1 cellular context compared by ENCODE assay signal in the genomic region with DNA sequence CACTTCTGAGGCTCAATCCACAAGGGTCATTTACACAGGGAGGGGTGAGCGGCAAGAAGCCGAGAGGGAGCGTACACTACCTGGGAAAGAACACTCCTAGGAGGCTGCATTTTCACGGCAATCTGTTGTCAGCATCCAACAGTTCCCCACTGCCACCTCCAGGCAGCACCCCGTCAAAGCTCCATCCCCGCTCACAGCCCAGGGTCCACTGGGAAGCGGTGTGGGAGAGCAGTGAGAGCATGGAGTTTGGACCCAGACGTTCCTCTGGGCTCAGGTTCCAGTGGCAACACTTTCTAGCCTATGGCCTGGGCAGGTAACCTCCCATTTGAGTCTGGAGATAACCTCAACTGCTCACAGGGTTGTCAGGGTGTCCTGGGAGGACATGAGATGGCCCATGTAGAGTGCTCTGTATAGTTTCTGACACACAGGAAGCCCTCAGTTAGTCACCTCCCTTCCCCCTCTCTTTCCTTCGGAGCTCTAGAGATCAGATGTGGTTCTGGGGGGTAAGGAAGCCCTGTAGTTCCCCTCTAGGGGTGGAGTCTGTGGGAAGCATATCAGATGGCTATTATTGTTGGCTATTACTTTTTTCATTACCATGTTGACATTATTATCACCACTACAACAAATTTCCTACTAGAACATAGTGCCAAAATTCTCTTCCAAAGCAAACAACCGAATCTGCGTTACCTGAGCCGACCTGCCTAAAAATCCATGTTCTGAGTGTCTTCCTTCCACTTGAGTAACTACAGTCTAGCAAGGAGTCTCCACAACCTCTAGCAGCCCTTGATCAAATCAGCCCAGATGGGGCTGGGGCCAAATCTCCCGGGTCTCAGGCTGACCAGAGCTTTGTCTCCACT.
A peak's percentile ranks its signal among the peaks of the same experiment; 100 is the strongest.
TF ChIP-seq lines count a peak whose summit lies in the region.

No MANE protein-coding gene starts in this region.

TF ChIP-seq in HepG2, 621 proteins besides CTCF, POLR2A, EP300 and RAD21 (continued from another document and continues in another):
- TF ChIP-seq KIAA2018 (CRISPR knock-in tag; IDR thresholded peaks at IDR 0.05; ENCODE audit: borderline replicate concordance) (no peak), BORCS8-MEF2B (CRISPR knock-in tag; IDR thresholded peaks at IDR 0.05) (no peak; the same call in 1 of the 2 replicates), PRDM4 (CRISPR knock-in tag; IDR thresholded peaks at IDR 0.05; ENCODE audit: borderline replicate concordance) (no peak), KAT7 (CRISPR knock-in tag; IDR thresholded peaks at IDR 0.05; ENCODE audit: borderline replicate concordance) (no peak), HOXA7 (CRISPR knock-in tag; IDR thresholded peaks at IDR 0.05) (no peak), SKIL (CRISPR knock-in tag; IDR thresholded peaks at IDR 0.05; ENCODE audit: borderline replicate concordance) (no peak), ZNF142 (CRISPR knock-in tag; IDR thresholded peaks at IDR 0.05) (no peak), ZNF136 (CRISPR knock-in tag; IDR thresholded peaks at IDR 0.05; ENCODE audit: low read depth) (no peak), ELF4 (CRISPR knock-in tag; IDR thresholded peaks at IDR 0.05; ENCODE audit: borderline replicate concordance) (no peak), PRMT3 (CRISPR knock-in tag; IDR thresholded peaks at IDR 0.05; ENCODE audit: borderline replicate concordance, low read depth) (no peak), CCDC6 (CRISPR knock-in tag; IDR thresholded peaks at IDR 0.05) (no peak), RARG (CRISPR knock-in tag; IDR thresholded peaks at IDR 0.05; ENCODE audit: low read depth) (no peak)
- TF ChIP-seq, protein P1, sequence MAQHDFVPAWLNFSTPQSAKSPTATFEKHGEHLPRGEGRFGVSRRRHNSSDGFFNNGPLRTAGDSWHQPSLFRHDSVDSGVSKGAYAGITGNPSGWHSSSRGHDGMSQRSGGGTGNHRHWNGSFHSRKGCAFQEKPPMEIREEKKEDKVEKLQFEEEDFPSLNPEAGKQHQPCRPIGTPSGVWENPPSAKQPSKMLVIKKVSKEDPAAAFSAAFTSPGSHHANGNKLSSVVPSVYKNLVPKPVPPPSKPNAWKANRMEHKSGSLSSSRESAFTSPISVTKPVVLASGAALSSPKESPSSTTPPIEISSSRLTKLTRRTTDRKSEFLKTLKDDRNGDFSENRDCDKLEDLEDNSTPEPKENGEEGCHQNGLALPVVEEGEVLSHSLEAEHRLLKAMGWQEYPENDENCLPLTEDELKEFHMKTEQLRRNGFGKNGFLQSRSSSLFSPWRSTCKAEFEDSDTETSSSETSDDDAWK (CRISPR knock-in tag; IDR thresholded peaks at IDR 0.05): no peak
- TF ChIP-seq, protein P2, sequence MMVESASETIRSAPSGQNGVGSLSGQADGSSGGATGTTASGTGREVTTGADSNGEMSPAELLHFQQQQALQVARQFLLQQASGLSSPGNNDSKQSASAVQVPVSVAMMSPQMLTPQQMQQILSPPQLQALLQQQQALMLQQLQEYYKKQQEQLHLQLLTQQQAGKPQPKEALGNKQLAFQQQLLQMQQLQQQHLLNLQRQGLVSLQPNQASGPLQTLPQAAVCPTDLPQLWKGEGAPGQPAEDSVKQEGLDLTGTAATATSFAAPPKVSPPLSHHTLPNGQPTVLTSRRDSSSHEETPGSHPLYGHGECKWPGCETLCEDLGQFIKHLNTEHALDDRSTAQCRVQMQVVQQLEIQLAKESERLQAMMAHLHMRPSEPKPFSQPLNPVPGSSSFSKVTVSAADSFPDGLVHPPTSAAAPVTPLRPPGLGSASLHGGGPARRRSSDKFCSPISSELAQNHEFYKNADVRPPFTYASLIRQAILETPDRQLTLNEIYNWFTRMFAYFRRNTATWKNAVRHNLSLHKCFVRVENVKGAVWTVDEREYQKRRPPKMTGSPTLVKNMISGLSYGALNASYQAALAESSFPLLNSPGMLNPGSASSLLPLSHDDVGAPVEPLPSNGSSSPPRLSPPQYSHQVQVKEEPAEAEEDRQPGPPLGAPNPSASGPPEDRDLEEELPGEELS (CRISPR knock-in tag; IDR thresholded peaks at IDR 0.05): no peak
- TF ChIP-seq, protein P3, sequence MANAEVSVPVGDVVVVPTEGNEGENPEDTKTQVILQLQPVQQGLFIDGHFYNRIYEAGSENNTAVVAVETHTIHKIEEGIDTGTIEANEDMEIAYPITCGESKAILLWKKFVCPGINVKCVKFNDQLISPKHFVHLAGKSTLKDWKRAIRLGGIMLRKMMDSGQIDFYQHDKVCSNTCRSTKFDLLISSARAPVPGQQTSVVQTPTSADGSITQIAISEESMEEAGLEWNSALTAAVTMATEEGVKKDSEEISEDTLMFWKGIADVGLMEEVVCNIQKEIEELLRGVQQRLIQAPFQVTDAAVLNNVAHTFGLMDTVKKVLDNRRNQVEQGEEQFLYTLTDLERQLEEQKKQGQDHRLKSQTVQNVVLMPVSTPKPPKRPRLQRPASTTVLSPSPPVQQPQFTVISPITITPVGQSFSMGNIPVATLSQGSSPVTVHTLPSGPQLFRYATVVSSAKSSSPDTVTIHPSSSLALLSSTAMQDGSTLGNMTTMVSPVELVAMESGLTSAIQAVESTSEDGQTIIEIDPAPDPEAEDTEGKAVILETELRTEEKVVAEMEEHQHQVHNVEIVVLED (CRISPR knock-in tag; IDR thresholded peaks at IDR 0.05; ENCODE audit: borderline replicate concordance): 0 out of 2 replicates have a peak, but pooled peaks have one; percentile 3
